13 cellular contexts compared by ENCODE assay signal in the genomic region with DNA sequence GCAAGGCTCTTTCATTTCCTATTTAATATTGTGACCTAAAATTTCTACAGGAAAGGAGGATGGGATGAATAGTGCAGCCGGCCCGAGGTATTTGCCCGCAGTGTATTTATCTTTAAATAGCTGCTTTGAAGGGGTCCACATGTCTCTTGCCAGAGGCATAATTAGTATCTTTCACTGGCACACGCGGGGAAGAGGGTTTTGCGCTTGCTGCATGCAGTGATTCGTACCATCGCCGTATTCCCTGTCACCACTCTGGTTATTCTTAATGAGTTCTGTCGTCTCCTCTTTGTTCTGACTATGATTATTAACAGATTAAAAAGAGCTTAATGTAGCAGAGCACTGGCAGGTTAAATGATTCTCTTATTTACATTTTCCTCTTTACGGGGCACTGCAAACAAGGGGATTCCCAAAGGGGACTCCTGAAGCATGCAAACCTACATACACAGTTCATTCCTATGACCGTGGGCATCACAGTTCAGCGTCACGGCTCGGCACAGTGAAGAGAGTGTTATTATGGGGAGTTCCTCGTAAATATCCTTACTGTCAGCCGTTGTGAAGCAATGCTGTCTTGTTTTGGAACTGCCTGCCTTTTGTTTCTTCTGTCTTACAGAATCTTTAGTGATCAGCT.
A peak's percentile ranks its signal among the peaks of the same experiment; 100 is the strongest.
DNase-seq lines count a peak whose midpoint lies in the region; ATAC-seq, FAIRE-seq and TF ChIP-seq lines count a peak whose summit lies in the region.
"Had no signal": no experiment of that assay in that cellular context is flagged by ENCODE, and none has a peak within 500 bp of the region (broad histone marks: within the 10 kb centered on the region; RNA-seq: fewer than 3 reads in every experiment).

No MANE protein-coding gene starts in this region.

- peaks cover 49% of the 10 kb centered on the region for H3K4me1 Mint-ChIP-seq in type B pancreatic cell (ENCODE audit: unreplicated experiment)

- TF ChIP-seq CTCF in left ventricle myocardium inferior (IDR thresholded peaks at IDR 0.05; ENCODE audit: borderline replicate concordance) = no peak
- TF ChIP-seq CTCF in heart right ventricle (IDR thresholded peaks at IDR 0.05) = no peak
- no peak for TF ChIP-seq CTCF in type B pancreatic cell (conservative IDR thresholded peaks at IDR 0.05)

- intact Hi-C loops in left ventricle myocardium inferior (cut with micrococcal nuclease) = no loop called here
- intact Hi-C loops in heart right ventricle (cut with DNase I) = no loop called here

- in situ Hi-C loops in SK-MEL-5 (cut with HindIII; ENCODE audit: low pct_unique_long_range_greater_than_20kb, low sequenced_read_pairs) = no loop called here

- ATAC-seq in heart right ventricle = no peak
- ATAC-seq in HG02852 (IDR thresholded peaks at IDR 0.05; ENCODE audit: unreplicated experiment) = peak; percentile 68

- no peak for FAIRE-seq in GM19239 (lab: Jason Lieb, UNC)

- H3K36me3 ChIP-seq in left ventricle myocardium inferior = no peaks in the 10 kb centered on the region
- peaks cover 0 to 22% (median 0%) of the 10 kb centered on the region in 9 donors for H3K36me3 ChIP-seq in heart right ventricle
- H3K36me3 ChIP-seq: thoracic aorta had no signal

- H3K9me3 ChIP-seq in left ventricle myocardium inferior (replicated peaks) = no peaks in the 10 kb centered on the region
- no peaks in the 10 kb centered on the region for H3K9me3 ChIP-seq in heart right ventricle
- H3K9me3 ChIP-seq: heart left ventricle, right atrium auricular region, thoracic aorta had no signal

- H3K27me3 Mint-ChIP-seq in type B pancreatic cell = no peaks in the 10 kb centered on the region

- peaks cover 25% of the 10 kb centered on the region for H3K36me3 Mint-ChIP-seq in type B pancreatic cell

- H3K4me1 ChIP-seq in left ventricle myocardium inferior (peaks cover 73% of the 10 kb centered on the region), heart right ventricle (peaks cover 0 to 70% (median 45%) of the 10 kb centered on the region in 9 donors)

- peak overlapping the region; percentile 25 for H3K27ac ChIP-seq in left ventricle myocardium inferior (replicated peaks)
- peak overlapping the region in 2 of 10 donors; percentile 3 to 42 for H3K27ac ChIP-seq in heart right ventricle
- H3K27ac ChIP-seq: right atrium auricular region, RWPE1, thoracic aorta had no signal

- peak overlapping the region; percentile 39 for H3K27ac Mint-ChIP-seq in type B pancreatic cell

- DNase-seq in left ventricle myocardium inferior (no peak), heart right ventricle (no peak), SK-MEL-5 (ENCODE audit: low read depth, low spot score) (peak; percentile 44), type B pancreatic cell (ENCODE audit: extremely low spot score, unreplicated experiment) (no peak), GM19239 (ENCODE audit: insufficient read length, low spot score) (no peak), OCI-M1 (lab: John Stamatoyannopoulos, UW) (no peak), DMS53 (lab: John Stamatoyannopoulos, UW) (no peak)
- DNase-seq: heart left ventricle, NCI-H2029 had no signal

- no peaks in the 10 kb centered on the region for H3K9me3 Mint-ChIP-seq in type B pancreatic cell

- H3K4me3 Mint-ChIP-seq in type B pancreatic cell = peak overlapping the region; percentile 41

- H3K27me3 ChIP-seq in left ventricle myocardium inferior (ENCODE audit: low read depth) (no peaks in the 10 kb centered on the region), heart right ventricle (no peaks in the 10 kb centered on the region)
- H3K27me3 ChIP-seq: heart left ventricle, right atrium auricular region had no signal

- WGBS in heart right ventricle, 2 donors = 47% methylated on average over 17 of the region's 17 CpGs

- H3K4me3 ChIP-seq in left ventricle myocardium inferior = peak overlapping the region; percentile 8
- H3K4me3 ChIP-seq in heart right ventricle = peak overlapping the region in 2 of 10 donors; percentile 6 to 9
- H3K4me3 ChIP-seq: right atrium auricular region, thoracic aorta had no signal
